In the genomic region with DNA sequence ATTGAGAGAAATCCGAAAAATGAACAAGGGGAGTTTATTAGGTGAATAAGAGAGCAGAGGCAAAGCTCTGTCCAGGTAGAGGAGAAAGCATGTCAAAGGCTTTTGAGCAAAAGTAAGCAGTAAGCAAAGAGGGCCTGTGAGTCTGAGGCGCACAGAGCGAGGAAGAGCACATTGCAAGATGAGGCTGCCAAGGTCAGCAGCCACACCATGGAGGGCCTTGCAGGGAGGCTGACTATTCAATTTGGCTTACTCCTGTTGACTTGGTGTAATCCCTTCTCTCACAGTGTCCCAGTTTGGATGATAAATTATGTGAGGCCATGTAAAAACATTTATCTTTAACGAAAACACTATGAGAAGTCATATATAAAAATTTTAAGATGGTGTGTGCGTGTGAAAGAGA, we compare ENCODE assay signal across 23 cellular contexts. TPM values are rescaled to one million over a fixed set of nuclear protein-coding genes. Genes with fewer than 3 reads are reported as not detected.
A peak's percentile ranks its signal among the peaks of the same experiment; 100 is the strongest.
DNase-seq lines count a peak whose midpoint lies in the region; ATAC-seq and TF ChIP-seq lines count a peak whose summit lies in the region.
"Had no signal": no experiment of that assay in that cellular context is flagged by ENCODE, and none has a peak within 500 bp of the region (broad histone marks: within the 10 kb centered on the region; RNA-seq: fewer than 3 reads in every experiment).

No MANE protein-coding gene starts in this region.

- intact Hi-C loops in CD8-positive, alpha-beta T cell (cut with DNase I, micrococcal nuclease) = no loop called here
- intact Hi-C loops in mucosa of descending colon (cut with DNase I, micrococcal nuclease) = no loop called here

- peak overlapping the region in 3 of 4 donors; percentile 10 to 58 (median 56) for H3K4me3 Mint-ChIP-seq in CD4-positive, CD25-positive, alpha-beta regulatory T cell
- H3K4me3 Mint-ChIP-seq in CD8-positive, alpha-beta T cell = no peak overlapping the region
- H3K4me3 Mint-ChIP-seq in glutamatergic neuron (ENCODE audit: unreplicated experiment) = no peak overlapping the region
- H3K4me3 Mint-ChIP-seq: H9 had no signal

- no peaks in the 10 kb centered on the region for H3K36me3 ChIP-seq in CD4-positive, CD25-positive, alpha-beta regulatory T cell (ENCODE audit: control insufficient read depth, insufficient read depth, low read length)
- H3K36me3 ChIP-seq in CD8-positive, alpha-beta T cell (ENCODE audit: insufficient read depth, low read length) = no peaks in the 10 kb centered on the region
- no peaks in the 10 kb centered on the region for H3K36me3 ChIP-seq in mucosa of descending colon (ENCODE audit: low read depth)
- H3K36me3 ChIP-seq: MG63 had no signal

- H3K4me1 Mint-ChIP-seq in CD4-positive, CD25-positive, alpha-beta regulatory T cell = peaks cover 23 to 68% (median 28%) of the 10 kb centered on the region in 4 donors
- peaks cover 59% of the 10 kb centered on the region for H3K4me1 Mint-ChIP-seq in CD8-positive, alpha-beta T cell (ENCODE audit: low read depth)
- H3K4me1 Mint-ChIP-seq in glutamatergic neuron (ENCODE audit: low read depth, unreplicated experiment) = peaks cover 15% of the 10 kb centered on the region

- no peak overlapping the region for H3K27ac ChIP-seq in CD4-positive, CD25-positive, alpha-beta regulatory T cell (ENCODE audit: insufficient read depth, low read length, poor library complexity, severe bottlenecking)
- no peak overlapping the region for H3K27ac ChIP-seq in CD8-positive, alpha-beta T cell (ENCODE audit: low read depth, low read length)
- H3K27ac ChIP-seq: A549, GM23248 had no signal

- TF ChIP-seq CTCF in CD8-positive, alpha-beta T cell (IDR thresholded peaks at IDR 0.05) = no peak
- no peak for TF ChIP-seq CTCF in mucosa of descending colon (IDR thresholded peaks at IDR 0.05)
- no peak for TF ChIP-seq CTCF in glutamatergic neuron (IDR thresholded peaks at IDR 0.05; ENCODE audit: partially characterized antibody, unreplicated experiment)

- POLR2A ChIA-PET in CD8-positive, alpha-beta T cell (lab: Charles Lee) = interaction anchor here (0.9 kb wide), 1 partner anchor 33 kb away, joined by 3 read pairs; no protein-coding TSS in a partner anchor

- H3K27ac Mint-ChIP-seq in CD4-positive, CD25-positive, alpha-beta regulatory T cell = peak overlapping the region in 1 of 3 donors; percentile 91
- peak overlapping the region; percentile 2 for H3K27ac Mint-ChIP-seq in CD8-positive, alpha-beta T cell
- no peak overlapping the region for H3K27ac Mint-ChIP-seq in glutamatergic neuron (ENCODE audit: unreplicated experiment)

- no peak for ATAC-seq in CD4-positive, CD25-positive, alpha-beta regulatory T cell (ENCODE audit: low read depth in 2 of 2)
- no peak for ATAC-seq in CD8-positive, alpha-beta T cell
- peak; percentile 19 for ATAC-seq in mucosa of descending colon
- ATAC-seq: A549 had no signal

- DNase-seq in CD4-positive, CD25-positive, alpha-beta regulatory T cell = no peak
- DNase-seq in CD8-positive, alpha-beta T cell = no peak
- DNase-seq in cerebellum (ENCODE audit: low spot score) = peak; percentile 29
- DNase-seq in mucosa of descending colon = no peak
- no peak for DNase-seq in glutamatergic neuron
- DNase-seq in GOT3 (lab: John Stamatoyannopoulos, UW) = no peak
- DNase-seq in NCI-H345 treated with DMSO at 0.1 percent for 48 hours (lab: John Stamatoyannopoulos, UW; ENCODE audit: unreplicated experiment) = no peak
- no peak for DNase-seq in DMS79 treated with DMSO at 0.1 percent for 48 hours (lab: John Stamatoyannopoulos, UW)
- DNase-seq: C1 segment of cervical spinal cord, DMS153, GM23248, H9, KBM-7, MG63, NCI-H1105 treated with DMSO at 0.1 percent for 48 hours, NCI-H146, NCI-H1930, NCI-H2107, NCI-H510A, NCI-H69, RPMI8226, SHP77 had no signal

- no peaks in the 10 kb centered on the region for H3K36me3 Mint-ChIP-seq in CD4-positive, CD25-positive, alpha-beta regulatory T cell
- H3K36me3 Mint-ChIP-seq in CD8-positive, alpha-beta T cell = no peaks in the 10 kb centered on the region
- no peaks in the 10 kb centered on the region for H3K36me3 Mint-ChIP-seq in glutamatergic neuron (ENCODE audit: unreplicated experiment)

- H3K9me3 Mint-ChIP-seq in CD4-positive, CD25-positive, alpha-beta regulatory T cell = no peaks in the 10 kb centered on the region
- H3K9me3 Mint-ChIP-seq in CD8-positive, alpha-beta T cell = no peaks in the 10 kb centered on the region
- H3K9me3 Mint-ChIP-seq in glutamatergic neuron (ENCODE audit: unreplicated experiment) = peaks cover 1% of the 10 kb centered on the region
- H3K9me3 Mint-ChIP-seq: H9 had no signal

- no peaks in the 10 kb centered on the region for H3K27me3 Mint-ChIP-seq in CD4-positive, CD25-positive, alpha-beta regulatory T cell
- H3K27me3 Mint-ChIP-seq in CD8-positive, alpha-beta T cell (ENCODE audit: low read depth) = no peaks in the 10 kb centered on the region
- no peaks in the 10 kb centered on the region for H3K27me3 Mint-ChIP-seq in glutamatergic neuron (ENCODE audit: unreplicated experiment)

- CTCF ChIA-PET in CD8-positive, alpha-beta T cell (lab: Charles Lee) = no interaction called here

- H3K4me1 ChIP-seq in CD4-positive, CD25-positive, alpha-beta regulatory T cell (ENCODE audit: control insufficient read depth, insufficient read depth, low read length, poor library complexity, severe bottlenecking) = peaks cover 18% of the 10 kb centered on the region
- peaks cover 23% of the 10 kb centered on the region for H3K4me1 ChIP-seq in CD8-positive, alpha-beta T cell (ENCODE audit: insufficient read depth, low read length)
- H3K4me1 ChIP-seq in mucosa of descending colon (ENCODE audit: low read depth) = peaks cover 8% of the 10 kb centered on the region

- H3K27me3 ChIP-seq in CD4-positive, CD25-positive, alpha-beta regulatory T cell (ENCODE audit: control insufficient read depth, insufficient read depth, low read length) = no peaks in the 10 kb centered on the region
- no peaks in the 10 kb centered on the region for H3K27me3 ChIP-seq in CD8-positive, alpha-beta T cell (ENCODE audit: insufficient read depth, low read length)
- H3K27me3 ChIP-seq: MG63 had no signal

- peak overlapping the region; percentile 10 for H3K4me3 ChIP-seq in CD4-positive, CD25-positive, alpha-beta regulatory T cell (ENCODE audit: low read depth, low read length)
- no peak overlapping the region for H3K4me3 ChIP-seq in CD8-positive, alpha-beta T cell (ENCODE audit: low read depth, low read length)
- no peak overlapping the region for H3K4me3 ChIP-seq in mucosa of descending colon
- H3K4me3 ChIP-seq: A549, GM23248, MG63 had no signal

- no peaks in the 10 kb centered on the region for H3K9me3 ChIP-seq in CD4-positive, CD25-positive, alpha-beta regulatory T cell (ENCODE audit: control insufficient read depth in 2 of 2, low read length in 2 of 2)
- no peaks in the 10 kb centered on the region for H3K9me3 ChIP-seq in CD8-positive, alpha-beta T cell (ENCODE audit: low read length)
- no peaks in the 10 kb centered on the region for H3K9me3 ChIP-seq in mucosa of descending colon
- H3K9me3 ChIP-seq: A549, MG63 had no signal

RNA-seq across cellular contexts. Expression of a gene that starts 32.4 kb away (rescaled TPM):
- 51.8 TPM for total RNA-seq in CD4-positive, CD25-positive, alpha-beta regulatory T cell
- polyA plus RNA-seq in CD4-positive, CD25-positive, alpha-beta regulatory T cell = 10 to 100 TPM; 15.8 to 59.6 (median 37.4) TPM
- total RNA-seq in CD8-positive, alpha-beta T cell = 10 to 100 TPM; 53.5 to 56.4 TPM
- total RNA-seq in cerebellum (38.7 TPM), mucosa of descending colon (10 to 100 TPM; 23.5 to 42.6 (median 32.8) TPM), glutamatergic neuron (ENCODE audit: unreplicated experiment) (27.1 TPM)

RNA-seq across cellular contexts. Expression of a gene that starts 33.1 kb away (rescaled TPM):
- 6.9 TPM for total RNA-seq in CD4-positive, CD25-positive, alpha-beta regulatory T cell
- polyA plus RNA-seq in CD4-positive, CD25-positive, alpha-beta regulatory T cell = 10 to 100 TPM in 2 of 4 donors, 1 to 10 TPM in 2; 6.6 to 12.4 (median 9.5) TPM
- 1 to 10 TPM; 2.9 to 3.7 TPM for total RNA-seq in CD8-positive, alpha-beta T cell
- 58.4 TPM for total RNA-seq in cerebellum
- 10 to 100 TPM; 12.0 to 15.9 (median 14.1) TPM for total RNA-seq in mucosa of descending colon
- total RNA-seq in glutamatergic neuron (ENCODE audit: unreplicated experiment) = 22.7 TPM

Comparison
In these comparisons a context has a peak if more than half of its experiments do, and no peak if none do; other contexts are left out.
1. H3K4me3 Mint-ChIP-seq: peak in CD4-positive, CD25-positive, alpha-beta regulatory T cell (3 of 4); none in CD8-positive, alpha-beta T cell (single experiment) and glutamatergic neuron (single experiment).